In the genomic region with DNA sequence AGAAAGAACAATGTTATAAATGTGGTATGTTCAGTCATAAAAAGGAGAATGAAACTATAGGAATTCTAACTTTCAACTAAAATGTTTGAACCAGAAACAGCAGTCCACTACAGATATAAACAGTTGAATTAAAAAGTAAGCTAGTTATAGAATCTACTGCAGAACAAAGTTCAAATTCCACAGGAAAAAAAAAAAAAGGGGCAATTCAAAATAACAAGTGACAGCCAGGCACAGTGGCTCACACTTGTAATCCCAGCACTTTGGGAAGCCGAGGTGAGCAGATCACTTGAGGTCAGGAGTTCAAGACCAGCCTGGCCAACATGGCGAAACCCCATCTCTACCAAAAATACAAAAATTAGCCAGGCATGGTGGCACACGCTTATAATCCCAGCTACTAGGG, we compare ENCODE assay signal across 8 cellular contexts. TPM values are rescaled to one million over a fixed set of nuclear protein-coding genes. Genes with fewer than 3 reads are reported as not detected.
DNase-seq lines count a peak whose midpoint lies in the region; ATAC-seq, FAIRE-seq and TF ChIP-seq lines count a peak whose summit lies in the region.
"Not testable (repeated sequence)": the region's sequence is repeated elsewhere in the genome, so short reads cannot be mapped to it uniquely, and the experiment has no call there.

No MANE protein-coding gene starts in this region.

- H4K20me1 ChIP-seq in BLaER1 treated with 17β-estradiol and CSF1 and Interleukin-3, amounts not matched to agents 10 nM and 100 nM: peaks cover 42 to 95% (median 75%) of the 10 kb centered on the region in 11 experiments; a peak in 20 of 22 replicates
- H4K20me1 ChIP-seq in Karpas-422 (ENCODE audit: insufficient read depth, low read depth, low read length); SU-DHL-6 (ENCODE audit: low read depth, low read length); K562 (replicated peaks; ENCODE audit: control insufficient read depth, insufficient read depth, low read length): not testable (repeated sequence)

- not testable (repeated sequence) for TF ChIP-seq RAD21 in K562 (CRISPR knock-in tag; conservative IDR thresholded peaks at IDR 0.05 in 1 of 2, IDR thresholded peaks at IDR 0.05 in 1 of 2)

- not testable (repeated sequence) for H3K9me1 ChIP-seq in K562 (ENCODE audit: control insufficient read depth, insufficient read depth, low read length)

- CTCF ChIA-PET in activated CD8-positive, alpha-beta T cell treated with anti-CD3 and anti-CD28 coated beads, Interleukin-2, amount 10 ng/mL, durations not matched to agents 7 days and 5 days (lab: Charles Lee): interaction anchor here (2.1 kb wide), 1 partner anchor 43 kb away, joined by 5 read pairs; a partner anchor contains a TSS
- CTCF ChIA-PET in K562 (lab: Yijun Ruan, JAX; ENCODE audit: low intra/inter-chr PET ratio): not testable (repeated sequence)

- POLR2A ChIA-PET in activated CD8-positive, alpha-beta T cell treated with anti-CD3 and anti-CD28 coated beads, Interleukin-2, amount 10 ng/mL, durations not matched to agents 7 days and 5 days (lab: Charles Lee): interaction anchor here (0.6 to 1.0 kb wide), 2 partner anchors 21 to 22 kb away, joined by 3 read pairs; a partner anchor contains a TSS
- POLR2A ChIA-PET in K562 (lab: Yijun Ruan, JAX): interaction anchor here (1.5 kb wide), 1 partner anchor 43 kb away, joined by 3 read pairs; a partner anchor contains a TSS

- BruUV-seq in K562 (replicated peaks; lab: Mats Ljungman, UMichigan): not testable (repeated sequence)

- H3K9me2 ChIP-seq in Karpas-422 (replicated peaks; ENCODE audit: insufficient read depth, low read length); SU-DHL-6 (replicated peaks; ENCODE audit: insufficient read depth, low read length): not testable (repeated sequence)

- H3K36me3 Mint-ChIP-seq in activated CD8-positive, alpha-beta T cell treated with anti-CD3 and anti-CD28 coated beads, Interleukin-2, amount 10 ng/mL, durations not matched to agents 7 days and 5 days (ENCODE audit: low read depth): peaks cover 47% of the 10 kb centered on the region
- H3K36me3 Mint-ChIP-seq in activated naive CD4-positive, alpha-beta T cell treated with anti-CD3 and anti-CD28 coated beads, Interleukin-2, amount 50 U/mL, for 24 hours: peaks cover 14% of the 10 kb centered on the region
- not testable (repeated sequence) for H3K36me3 Mint-ChIP-seq in immature natural killer cell; nephron (ENCODE audit: low read depth)

- not testable (repeated sequence) for ATAC-seq in activated CD8-positive, alpha-beta T cell treated with anti-CD3 and anti-CD28 coated beads, Interleukin-2, amount 10 ng/mL, durations not matched to agents 7 days and 5 days; K562

- H3K4me3 Mint-ChIP-seq in activated CD8-positive, alpha-beta T cell treated with anti-CD3 and anti-CD28 coated beads, Interleukin-2, amount 10 ng/mL, durations not matched to agents 7 days and 5 days: peak overlapping the region; percentile 12
- H3K4me3 Mint-ChIP-seq in activated naive CD4-positive, alpha-beta T cell treated with anti-CD3 and anti-CD28 coated beads, Interleukin-2, amount 50 U/mL, for 24 hours: peak overlapping the region; percentile 47
- H3K4me3 Mint-ChIP-seq in immature natural killer cell (peak overlapping the region; percentile 15 to 51 (median 47)), nephron (peak overlapping the region; percentile 17 to 65 (median 35))

- H3K4me3 ChIP-seq in BLaER1 treated with 17β-estradiol and CSF1 and Interleukin-3, amounts not matched to agents 10 nM and 100 nM: peak overlapping the region in 2 of 10 experiments; percentile 38 to 79; a peak in 1 of 20 replicates
- not testable (repeated sequence) for H3K4me3 ChIP-seq in Karpas-422 (ENCODE audit: low read length); SU-DHL-6 (ENCODE audit: insufficient read depth, low read length, poor library complexity, severe bottlenecking); K562

- DNase-seq in Karpas-422; activated CD8-positive, alpha-beta T cell treated with anti-CD3 and anti-CD28 coated beads, Interleukin-2, amount 10 ng/mL, durations not matched to agents 7 days and 5 days; K562 (ENCODE audit: extremely low read depth in 1 of 4, low spot score in 3 of 4); immature natural killer cell: not testable (repeated sequence)

- H3K9ac ChIP-seq in BLaER1 treated with 17β-estradiol and CSF1 and Interleukin-3, amounts not matched to agents 10 nM and 100 nM: peak overlapping the region in 1 of 11 experiments; percentile 28; a peak in 1 of 22 replicates
- H3K9ac ChIP-seq in Karpas-422 (ENCODE audit: low read length); SU-DHL-6 (ENCODE audit: low read length); K562 (ENCODE audit: insufficient read depth in 1 of 2, low read depth in 2 of 2, low read length in 2 of 2): not testable (repeated sequence)

- not testable (repeated sequence) for TF ChIP-seq EP300 in K562 (IDR thresholded peaks at IDR 0.05; ENCODE audit: low read length)

- peaks cover 10 to 57% (median 35%) of the 10 kb centered on the region in 11 experiments; a peak in 21 of 22 replicates for H3K36me3 ChIP-seq in BLaER1 treated with 17β-estradiol and CSF1 and Interleukin-3, amounts not matched to agents 10 nM and 100 nM
- H3K36me3 ChIP-seq in Karpas-422 (ENCODE audit: insufficient read depth, low read length) (peaks cover 12% of the 10 kb centered on the region; the same call in 1 of the 2 replicates), K562 (ENCODE audit: control insufficient read depth, insufficient read depth, low read length) (peaks cover 30% of the 10 kb centered on the region; the same call in 1 of the 3 replicates)
- not testable (repeated sequence) for H3K36me3 ChIP-seq in SU-DHL-6 (ENCODE audit: low read length)

- H3K79me2 ChIP-seq in Karpas-422 (ENCODE audit: low read length) (peaks cover 90% of the 10 kb centered on the region), SU-DHL-6 (ENCODE audit: insufficient read depth, low read length) (peaks cover 74% of the 10 kb centered on the region), K562 (ENCODE audit: control insufficient read depth, insufficient read depth, low read length) (peaks cover 92% of the 10 kb centered on the region)

- H3K4me1 ChIP-seq in BLaER1 treated with 17β-estradiol and CSF1 and Interleukin-3, amounts not matched to agents 10 nM and 100 nM: peaks cover 29 to 68% (median 49%) of the 10 kb centered on the region in 10 experiments
- H3K4me1 ChIP-seq in Karpas-422 (ENCODE audit: low read length): peaks cover 30% of the 10 kb centered on the region
- peaks cover 11 to 13% of the 10 kb centered on the region in 2 experiments; a peak in 4 of 5 replicates for H3K4me1 ChIP-seq in K562 (replicated peaks in 1 of 2; ENCODE audit: control insufficient read depth in 2 of 2, insufficient read depth in 2 of 2, low read length in 2 of 2)

- not testable (repeated sequence) for H3K9me3 ChIP-seq in BLaER1 treated with 17β-estradiol and CSF1 and Interleukin-3, amounts not matched to agents 10 nM and 100 nM (replicated peaks in 1 of 11); Karpas-422 (ENCODE audit: low read length); SU-DHL-6 (ENCODE audit: insufficient read depth, low read length); K562 (replicated peaks; ENCODE audit: control insufficient read depth, insufficient read depth, low read depth, low read length)

- H3K4me1 Mint-ChIP-seq in activated CD8-positive, alpha-beta T cell treated with anti-CD3 and anti-CD28 coated beads, Interleukin-2, amount 10 ng/mL, durations not matched to agents 7 days and 5 days (ENCODE audit: low read depth): peaks cover 45% of the 10 kb centered on the region
- peaks cover 66% of the 10 kb centered on the region for H3K4me1 Mint-ChIP-seq in activated naive CD4-positive, alpha-beta T cell treated with anti-CD3 and anti-CD28 coated beads, Interleukin-2, amount 50 U/mL, for 24 hours
- H3K4me1 Mint-ChIP-seq in immature natural killer cell: peaks cover 61 to 84% of the 10 kb centered on the region in 2 donors
- peaks cover 36% of the 10 kb centered on the region for H3K4me1 Mint-ChIP-seq in nephron

- H3K27me3 Mint-ChIP-seq in activated CD8-positive, alpha-beta T cell treated with anti-CD3 and anti-CD28 coated beads, Interleukin-2, amount 10 ng/mL, durations not matched to agents 7 days and 5 days (ENCODE audit: low read depth); activated naive CD4-positive, alpha-beta T cell treated with anti-CD3 and anti-CD28 coated beads, Interleukin-2, amount 50 U/mL, for 24 hours; immature natural killer cell (ENCODE audit: low read depth in 3 of 3); nephron (ENCODE audit: low read depth): not testable (repeated sequence)

- not testable (repeated sequence) for TF ChIP-seq CTCF in SU-DHL-6 (IDR thresholded peaks at IDR 0.05; ENCODE audit: insufficient read depth, low read length, poor library complexity, severe bottlenecking); K562 (IDR thresholded peaks at IDR 0.05 in 2 of 3, conservative IDR thresholded peaks at IDR 0.05 in 1 of 3; ENCODE audit: insufficient read depth in 2 of 3, low read depth in 1 of 3, low read length in 3 of 3); nephron (IDR thresholded peaks at IDR 0.05; ENCODE audit: unreplicated experiment in 3 of 3)

- not testable (repeated sequence) for H3K27ac ChIP-seq in BLaER1 treated with 17β-estradiol and CSF1 and Interleukin-3, amounts not matched to agents 10 nM and 100 nM; Karpas-422 (ENCODE audit: low read length); SU-DHL-6 (ENCODE audit: low read depth, low read length); K562 (ENCODE audit: extremely low read depth, low read depth, low read length)

- in situ Hi-C loops in K562 (cut with MboI): not testable (repeated sequence)

- peak overlapping the region; percentile 34 to 99 (median 89); a peak in 21 of 22 replicates for H3K4me2 ChIP-seq in BLaER1 treated with 17β-estradiol and CSF1 and Interleukin-3, amounts not matched to agents 10 nM and 100 nM
- H3K4me2 ChIP-seq in Karpas-422 (ENCODE audit: low read depth, low read length, poor library complexity, severe bottlenecking) (peak overlapping the region; percentile 1), SU-DHL-6 (ENCODE audit: low read depth, low read length, poor library complexity, severe bottlenecking) (peak overlapping the region; percentile 37)
- H3K4me2 ChIP-seq in K562 (ENCODE audit: insufficient read depth, low read length): not testable (repeated sequence)

- H3K27me3 ChIP-seq in BLaER1 treated with 17β-estradiol and CSF1 and Interleukin-3, amounts not matched to agents 10 nM and 100 nM; Karpas-422 (ENCODE audit: low read length); SU-DHL-6 (ENCODE audit: low read length); K562 (ENCODE audit: control insufficient read depth in 2 of 2, insufficient read depth in 2 of 2, low read length in 2 of 2): not testable (repeated sequence)

- not testable (repeated sequence) for H2AFZ ChIP-seq in Karpas-422 (ENCODE audit: low read length); SU-DHL-6 (ENCODE audit: low read depth, low read length, severe bottlenecking); K562 (ENCODE audit: low read depth, low read length)

- not testable (repeated sequence) for H3F3A ChIP-seq in SU-DHL-6 (ENCODE audit: insufficient read depth)

- 64% methylated on average over 3 of the region's 3 CpGs for WGBS in K562 (ENCODE audit: insufficient coverage, low coverage, missing lambda C conversion rate)

- FAIRE-seq in K562 (lab: Jason Lieb, UNC): not testable (repeated sequence)

- H3K9me3 Mint-ChIP-seq in activated CD8-positive, alpha-beta T cell treated with anti-CD3 and anti-CD28 coated beads, Interleukin-2, amount 10 ng/mL, durations not matched to agents 7 days and 5 days (ENCODE audit: insufficient read depth); activated naive CD4-positive, alpha-beta T cell treated with anti-CD3 and anti-CD28 coated beads, Interleukin-2, amount 50 U/mL, for 24 hours; immature natural killer cell; nephron: not testable (repeated sequence)

- not testable (repeated sequence) for H3K27ac Mint-ChIP-seq in activated CD8-positive, alpha-beta T cell treated with anti-CD3 and anti-CD28 coated beads, Interleukin-2, amount 10 ng/mL, durations not matched to agents 7 days and 5 days; activated naive CD4-positive, alpha-beta T cell treated with anti-CD3 and anti-CD28 coated beads, Interleukin-2, amount 50 U/mL, for 24 hours; nephron
- peak overlapping the region in 1 of 6 donors; percentile 30 for H3K27ac Mint-ChIP-seq in immature natural killer cell

- 0 out of 2 replicates have a peak, but pooled peaks have one; percentile 0 for TF ChIP-seq POLR2A in K562 (conservative IDR thresholded peaks at IDR 0.05)

- intact Hi-C loops in K562 (cut with micrococcal nuclease): not testable (repeated sequence)

RNA-seq across cellular contexts. Expression of a gene that starts 4.8 kb away (rescaled TPM):
- total RNA-seq in Karpas-422 (2014; rRNA removed; shearing (Covaris generic); ENCODE audit: low replicate concordance): 29.4 and 54.6 TPM in 2 replicates
- 10 to 100 TPM; 20.0 to 20.2 TPM for total RNA-seq in activated CD8-positive, alpha-beta T cell treated with anti-CD3 and anti-CD28 coated beads, Interleukin-2, amount 10 ng/mL, durations not matched to agents 7 days and 5 days
- 80.9 and 96.6 TPM in 2 replicates for total RNA-seq in K562 (2011; cell fraction: chromatin; rRNA removed; ENCODE audit: low replicate concordance)
- total RNA-seq in K562 (2011; cell fraction: nucleolus; rRNA removed): 60.8 and 64.4 TPM in 2 replicates
- 70.8 and 71.1 TPM in 2 replicates for total RNA-seq in K562 (2011; cell fraction: nucleoplasm; rRNA removed)
- total RNA-seq in K562 (2014; rRNA removed) (16.4 and 21.1 TPM in 2 replicates), K562 (2014; rRNA removed; fragmentation: Illumina TruSeq; extraction: Trizol) (23.0 and 25.5 TPM in 2 replicates), K562 (2015; rRNA removed; fragmentation: Illumina TruSeq; extraction: Trizol) (25.0 and 26.8 TPM in 2 replicates), K562 (2021) (22.0 and 22.7 TPM in 2 replicates)
- polyA plus RNA-seq in K562 (2011; rRNA removed) (25.5 and 29.2 TPM in 2 replicates), K562 (2014; fragmentation: Illumina TruSeq; extraction: Trizol) (18.8 and 20.5 TPM in 2 replicates), K562 (2014; fragmentation: Nextera tagmentation; extraction: Ambion mirVana) (1 to 10 TPM; 6.2 to 7.8 TPM), K562 (2014; rRNA removed) (18.3 and 19.6 TPM in 2 replicates), immature natural killer cell (10 to 100 TPM; 11.8 to 24.7 (median 20.4) TPM)
- polyA plus RNA-seq in K562 (2011; cell fraction: cytosol; rRNA removed): 20.9 and 24.3 TPM in 2 replicates
- polyA plus RNA-seq in K562 (2011; cell fraction: nucleus; rRNA removed): 34.8 and 49.9 TPM in 2 replicates
- polyA plus RNA-seq in K562 (2012): 16.9 and 25.6 TPM in 2 replicates
- 34.9 and 54.9 TPM in 2 replicates for polyA minus RNA-seq in K562 (2011; rRNA and poly(A)+ RNA removed)
- 20.8 and 30.1 TPM in 2 replicates for polyA minus RNA-seq in K562 (2011; cell fraction: cytosol; rRNA and poly(A)+ RNA removed)
- polyA minus RNA-seq in K562 (2011; cell fraction: nucleus; rRNA and poly(A)+ RNA removed): 29.2 and 54.0 TPM in 2 replicates

RNA-seq across cellular contexts. Expression of a gene that starts 21.0 kb away (rescaled TPM):
- total RNA-seq in Karpas-422 (2014; rRNA removed; shearing (Covaris generic); ENCODE audit: low replicate concordance): 50.9 and 83.1 TPM in 2 replicates
- total RNA-seq in activated CD8-positive, alpha-beta T cell treated with anti-CD3 and anti-CD28 coated beads, Interleukin-2, amount 10 ng/mL, durations not matched to agents 7 days and 5 days: 100 to 1,000 TPM; 102 to 109 TPM
- total RNA-seq in K562 (2011; cell fraction: chromatin; rRNA removed; ENCODE audit: low replicate concordance): 24.3 and 122 TPM in 2 replicates
- 8.3 and 10.4 TPM in 2 replicates for total RNA-seq in K562 (2011; cell fraction: nucleolus; rRNA removed)
- 20.8 and 36.6 TPM in 2 replicates for total RNA-seq in K562 (2011; cell fraction: nucleoplasm; rRNA removed)
- total RNA-seq in K562 (2014; rRNA removed): 73.7 and 78.2 TPM in 2 replicates
- 234 and 267 TPM in 2 replicates for total RNA-seq in K562 (2014; rRNA removed; fragmentation: Illumina TruSeq; extraction: Trizol)
- 162 and 170 TPM in 2 replicates for total RNA-seq in K562 (2015; rRNA removed; fragmentation: Illumina TruSeq; extraction: Trizol)
- total RNA-seq in K562 (2021): 226 and 234 TPM in 2 replicates
- 105 and 156 TPM in 2 replicates for polyA plus RNA-seq in K562 (2011; rRNA removed)
- polyA plus RNA-seq in K562 (2011; cell fraction: cytosol; rRNA removed): 48.6 and 85.1 TPM in 2 replicates
- 25.8 and 44.4 TPM in 2 replicates for polyA plus RNA-seq in K562 (2011; cell fraction: nucleus; rRNA removed)
- polyA plus RNA-seq in K562 (2012): 152 and 174 TPM in 2 replicates
- polyA plus RNA-seq in K562 (2014; fragmentation: Illumina TruSeq; extraction: Trizol): 235 and 282 TPM in 2 replicates
- polyA plus RNA-seq in K562 (2014; fragmentation: Nextera tagmentation; extraction: Ambion mirVana): 10 to 100 TPM; 74.2 to 87.0 TPM
- 95.9 and 106 TPM in 2 replicates for polyA plus RNA-seq in K562 (2014; rRNA removed)
- polyA minus RNA-seq in K562 (2011; rRNA and poly(A)+ RNA removed): 314 and 384 TPM in 2 replicates
- 146 and 156 TPM in 2 replicates for polyA minus RNA-seq in K562 (2011; cell fraction: cytosol; rRNA and poly(A)+ RNA removed)
- 12.3 and 30.1 TPM in 2 replicates for polyA minus RNA-seq in K562 (2011; cell fraction: nucleus; rRNA and poly(A)+ RNA removed)
- polyA plus RNA-seq in immature natural killer cell: 10 to 100 TPM; 48.1 to 98.7 (median 68.1) TPM

RNA-seq across cellular contexts. Expression of a gene that starts 43.3 kb away (rescaled TPM):
- 4.0 and 5.1 TPM in 2 replicates for total RNA-seq in Karpas-422 (2014; rRNA removed; shearing (Covaris generic); ENCODE audit: low replicate concordance)
- 1 to 10 TPM in 1 of 2 experiments, under 1 TPM in 1; 0.60 to 1.3 TPM for total RNA-seq in activated CD8-positive, alpha-beta T cell treated with anti-CD3 and anti-CD28 coated beads, Interleukin-2, amount 10 ng/mL, durations not matched to agents 7 days and 5 days
- 3.2 and 7.6 TPM in 2 replicates for total RNA-seq in K562 (2011; cell fraction: chromatin; rRNA removed; ENCODE audit: low replicate concordance)
- 4.2 and 4.9 TPM in 2 replicates for total RNA-seq in K562 (2011; cell fraction: nucleolus; rRNA removed)
- 7.1 and 10.1 TPM in 2 replicates for total RNA-seq in K562 (2011; cell fraction: nucleoplasm; rRNA removed)
- total RNA-seq in K562 (2014; rRNA removed): 5.7 TPM in 2 replicates
- total RNA-seq in K562 (2014; rRNA removed; fragmentation: Illumina TruSeq; extraction: Trizol): 10.2 and 12.0 TPM in 2 replicates
- 4.9 and 5.7 TPM in 2 replicates for total RNA-seq in K562 (2015; rRNA removed; fragmentation: Illumina TruSeq; extraction: Trizol)
- 5.0 and 5.3 TPM in 2 replicates for total RNA-seq in K562 (2021)
- polyA plus RNA-seq in K562 (2011; rRNA removed): 6.2 and 6.8 TPM in 2 replicates
- polyA plus RNA-seq in K562 (2011; cell fraction: cytosol; rRNA removed): 4.9 and 8.8 TPM in 2 replicates
- polyA plus RNA-seq in K562 (2011; cell fraction: nucleus; rRNA removed): 2.5 and 3.0 TPM in 2 replicates
- 4.1 and 7.2 TPM in 2 replicates for polyA plus RNA-seq in K562 (2012)
- 6.6 TPM in 2 replicates for polyA plus RNA-seq in K562 (2014; fragmentation: Illumina TruSeq; extraction: Trizol)
- polyA plus RNA-seq in K562 (2014; fragmentation: Nextera tagmentation; extraction: Ambion mirVana): 1 to 10 TPM; 4.1 to 6.0 TPM
- 6.3 and 7.0 TPM in 2 replicates for polyA plus RNA-seq in K562 (2014; rRNA removed)
- 3.1 and 3.7 TPM in 2 replicates for polyA minus RNA-seq in K562 (2011; rRNA and poly(A)+ RNA removed)
- polyA minus RNA-seq in K562 (2011; cell fraction: cytosol; rRNA and poly(A)+ RNA removed): 2.5 and 4.0 TPM in 2 replicates
- polyA minus RNA-seq in K562 (2011; cell fraction: nucleus; rRNA and poly(A)+ RNA removed): 1.1 and 1.9 TPM in 2 replicates
- 1 to 10 TPM; 1.2 to 3.2 (median 2.2) TPM for polyA plus RNA-seq in immature natural killer cell
